ENCODE assay signal across 13 cellular contexts in genomic region chr7:135855836-135856235, GRCh38.
DNase-seq lines count a peak whose midpoint lies in the region; ATAC-seq and TF ChIP-seq lines count a peak whose summit lies in the region.
"Had no signal": no experiment of that assay in that cellular context is flagged by ENCODE, and none has a peak within 500 bp of the region (broad histone marks: within the 10 kb centered on the region; RNA-seq: fewer than 3 reads in every experiment).

No MANE protein-coding gene starts in this region.

- no peak for TF ChIP-seq POLR2A in esophagus squamous epithelium (IDR thresholded peaks at IDR 0.05)

- no peak overlapping the region for H3K9ac ChIP-seq in parathyroid adenoma

- no peaks in the 10 kb centered on the region for H3K36me3 Mint-ChIP-seq in activated naive CD8-positive, alpha-beta T cell treated with anti-CD3 and anti-CD28 coated beads for 36 hours
- H3K36me3 Mint-ChIP-seq in naive thymus-derived CD8-positive, alpha-beta T cell: no peaks in the 10 kb centered on the region
- H3K36me3 Mint-ChIP-seq: brain had no signal

- no peak for ATAC-seq in naive thymus-derived CD8-positive, alpha-beta T cell
- no peak for ATAC-seq in GM21367 (IDR thresholded peaks at IDR 0.05; ENCODE audit: unreplicated experiment)

- no peaks in the 10 kb centered on the region for H3K27me3 ChIP-seq in esophagus squamous epithelium
- H3K27me3 ChIP-seq in parathyroid adenoma (ENCODE audit: control insufficient read depth, insufficient read depth, low read length): no peaks in the 10 kb centered on the region
- H3K27me3 ChIP-seq: stomach had no signal

- H3K4me3 ChIP-seq in HFF-Myc (replicated peaks; ENCODE audit: low read depth, low read length): no peak overlapping the region
- H3K4me3 ChIP-seq in esophagus squamous epithelium: no peak overlapping the region
- no peak overlapping the region for H3K4me3 ChIP-seq in parathyroid adenoma (ENCODE audit: low read depth, low read length)
- H3K4me3 ChIP-seq: HAP-1, stomach had no signal

- no peaks in the 10 kb centered on the region for H3K27me3 Mint-ChIP-seq in activated naive CD8-positive, alpha-beta T cell treated with anti-CD3 and anti-CD28 coated beads for 36 hours
- H3K27me3 Mint-ChIP-seq in naive thymus-derived CD8-positive, alpha-beta T cell: peaks cover 0 to 12% (median 7%) of the 10 kb centered on the region in 5 donors

- H3K79me2 ChIP-seq in parathyroid adenoma: no peaks in the 10 kb centered on the region

- intact Hi-C loops in esophagus squamous epithelium (cut with DNase I): no loop called here

- H2AFZ ChIP-seq in parathyroid adenoma: no peak overlapping the region

- peaks cover 2% of the 10 kb centered on the region for H3K9me3 Mint-ChIP-seq in activated naive CD8-positive, alpha-beta T cell treated with anti-CD3 and anti-CD28 coated beads for 36 hours
- H3K9me3 Mint-ChIP-seq in naive thymus-derived CD8-positive, alpha-beta T cell: peaks cover 0 to 15% (median 5%) of the 10 kb centered on the region in 9 donors

- H3K36me3 ChIP-seq in esophagus squamous epithelium (no peaks in the 10 kb centered on the region), parathyroid adenoma (ENCODE audit: control insufficient read depth, insufficient read depth, low read length) (no peaks in the 10 kb centered on the region)
- H3K36me3 ChIP-seq: HAP-1, stomach had no signal

- H3K27ac ChIP-seq in esophagus squamous epithelium: peak overlapping the region; percentile 53 to 75 (median 66)
- no peak overlapping the region for H3K27ac ChIP-seq in parathyroid adenoma
- H3K27ac ChIP-seq: stomach had no signal

- peak; percentile 17 for DNase-seq in HFF-Myc (ENCODE audit: extremely low read depth, low read depth)
- DNase-seq in esophagus squamous epithelium (lab: John Stamatoyannopoulos, UW): no peak
- no peak for DNase-seq in DMS153 (lab: John Stamatoyannopoulos, UW)
- DNase-seq in activated naive CD8-positive, alpha-beta T cell treated with anti-CD3 and anti-CD28 coated beads for 36 hours: no peak
- DNase-seq in naive thymus-derived CD8-positive, alpha-beta T cell: no peak
- DNase-seq: DMS 273 treated with DMSO at 0.1 percent for 48 hours, NCI-H187, stomach had no signal

- H3K4me3 Mint-ChIP-seq in activated naive CD8-positive, alpha-beta T cell treated with anti-CD3 and anti-CD28 coated beads for 36 hours: no peak overlapping the region
- H3K4me3 Mint-ChIP-seq in naive thymus-derived CD8-positive, alpha-beta T cell: no peak overlapping the region
- H3K4me3 Mint-ChIP-seq: brain had no signal

- POLR2A ChIA-PET in naive thymus-derived CD8-positive, alpha-beta T cell (lab: Charles Lee): no interaction called here

- H3K4me2 ChIP-seq in parathyroid adenoma (ENCODE audit: low read length): peak overlapping the region; percentile 6

- H3K4me1 ChIP-seq in esophagus squamous epithelium: peaks cover 0 to 61% (median 3%) of the 10 kb centered on the region in 3 donors
- no peaks in the 10 kb centered on the region for H3K4me1 ChIP-seq in parathyroid adenoma
- H3K4me1 ChIP-seq: HAP-1, stomach had no signal

- H3K9me3 ChIP-seq in esophagus squamous epithelium (no peaks in the 10 kb centered on the region), parathyroid adenoma (ENCODE audit: control insufficient read depth, low read length) (no peaks in the 10 kb centered on the region)
- H3K9me3 ChIP-seq: HAP-1 had no signal

- TF ChIP-seq CTCF in HFF-Myc (IDR thresholded peaks at IDR 0.05; ENCODE audit: low read depth, low read length, missing control alignments) (no peak), esophagus squamous epithelium (IDR thresholded peaks at IDR 0.05) (no peak), parathyroid adenoma (IDR thresholded peaks at IDR 0.05) (no peak)

- WGBS in esophagus squamous epithelium, 2 donors: 8 to 24% methylated on average over 3 of the region's 3 CpGs

- H3K4me1 Mint-ChIP-seq in activated naive CD8-positive, alpha-beta T cell treated with anti-CD3 and anti-CD28 coated beads for 36 hours: no peaks in the 10 kb centered on the region
- H3K4me1 Mint-ChIP-seq in naive thymus-derived CD8-positive, alpha-beta T cell: no peaks in the 10 kb centered on the region

- no peak overlapping the region for H3K27ac Mint-ChIP-seq in activated naive CD8-positive, alpha-beta T cell treated with anti-CD3 and anti-CD28 coated beads for 36 hours
- H3K27ac Mint-ChIP-seq in naive thymus-derived CD8-positive, alpha-beta T cell: no peak overlapping the region

TF ChIP-seq in PFSK-1, 5 proteins besides CTCF, POLR2A, EP300 and RAD21:
- TF ChIP-seq POLR2AphosphoS5 (IDR thresholded peaks at IDR 0.05; ENCODE audit: low read depth, low read length) (no peak), REST (IDR thresholded peaks at IDR 0.05; ENCODE audit: insufficient read depth in 1 of 2, low read depth in 2 of 2, low read length in 2 of 2) (peak in 1 of 2 experiments; percentile 71; a peak in 1 of 4 replicates), FOXP2 (optimal IDR thresholded peaks at IDR 0.05; ENCODE audit: borderline replicate concordance, extremely low read depth, extremely low read length, insufficient read depth) (no peak), TAF1 (IDR thresholded peaks at IDR 0.05; ENCODE audit: borderline replicate concordance, insufficient read depth, low read length) (no peak), SIN3A (IDR thresholded peaks at IDR 0.05; ENCODE audit: borderline replicate concordance, insufficient read depth, low read length) (0 out of 2 replicates have a peak, but pooled peaks have one; percentile 39)
